3 cellular contexts compared by ENCODE assay signal in the genomic region with DNA sequence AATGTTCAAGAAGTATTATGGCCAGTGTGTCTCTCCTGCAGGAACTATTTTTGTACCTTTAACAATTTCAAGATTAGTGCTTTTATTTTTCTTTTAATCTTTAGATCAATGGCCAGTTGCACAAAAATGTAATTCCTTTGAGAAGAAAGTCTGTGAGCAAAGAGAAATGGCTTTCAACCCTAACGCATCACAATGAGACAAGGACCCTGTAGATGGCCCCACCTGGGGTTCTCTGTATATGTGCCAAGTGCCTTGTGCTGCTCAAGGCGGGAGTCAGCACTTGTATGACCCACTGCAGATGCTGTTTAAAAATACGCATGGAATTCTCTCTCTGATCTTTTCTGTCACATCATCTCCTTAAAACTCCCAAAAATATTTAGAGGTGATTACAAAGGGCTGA.
A peak's percentile ranks its signal among the peaks of the same experiment; 100 is the strongest.
TF ChIP-seq lines count a peak whose summit lies in the region.

No MANE protein-coding gene starts in this region.

TF ChIP-seq in GM23338, 12 proteins besides CTCF, POLR2A, EP300 and RAD21 (continues in another document):
- TF ChIP-seq, protein P1, sequence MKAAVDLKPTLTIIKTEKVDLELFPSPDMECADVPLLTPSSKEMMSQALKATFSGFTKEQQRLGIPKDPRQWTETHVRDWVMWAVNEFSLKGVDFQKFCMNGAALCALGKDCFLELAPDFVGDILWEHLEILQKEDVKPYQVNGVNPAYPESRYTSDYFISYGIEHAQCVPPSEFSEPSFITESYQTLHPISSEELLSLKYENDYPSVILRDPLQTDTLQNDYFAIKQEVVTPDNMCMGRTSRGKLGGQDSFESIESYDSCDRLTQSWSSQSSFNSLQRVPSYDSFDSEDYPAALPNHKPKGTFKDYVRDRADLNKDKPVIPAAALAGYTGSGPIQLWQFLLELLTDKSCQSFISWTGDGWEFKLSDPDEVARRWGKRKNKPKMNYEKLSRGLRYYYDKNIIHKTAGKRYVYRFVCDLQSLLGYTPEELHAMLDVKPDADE (IDR thresholded peaks at IDR 0.05), result no peak
- no peak for TF ChIP-seq POLR2AphosphoS5 (IDR thresholded peaks at IDR 0.05; ENCODE audit: low read depth)
- peak; percentile 61; the same call in 1 of the 2 replicates for TF ChIP-seq NANOG (IDR thresholded peaks at IDR 0.05; ENCODE audit: borderline replicate concordance)

TF ChIP-seq in H1, 55 proteins besides CTCF, POLR2A, EP300 and RAD21:
- TF ChIP-seq NANOG (IDR thresholded peaks at IDR 0.05; ENCODE audit: insufficient read depth, low read depth, low read length, poor library complexity, severe bottlenecking) (peak; percentile 89), HDAC6 (IDR thresholded peaks at IDR 0.05; ENCODE audit: low read depth, low read length) (no peak)
- TF ChIP-seq, protein P2, sequence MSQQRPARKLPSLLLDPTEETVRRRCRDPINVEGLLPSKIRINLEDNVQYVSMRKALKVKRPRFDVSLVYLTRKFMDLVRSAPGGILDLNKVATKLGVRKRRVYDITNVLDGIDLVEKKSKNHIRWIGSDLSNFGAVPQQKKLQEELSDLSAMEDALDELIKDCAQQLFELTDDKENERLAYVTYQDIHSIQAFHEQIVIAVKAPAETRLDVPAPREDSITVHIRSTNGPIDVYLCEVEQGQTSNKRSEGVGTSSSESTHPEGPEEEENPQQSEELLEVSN (IDR thresholded peaks at IDR 0.05), result 0 out of 2 replicates have a peak, but pooled peaks have one; percentile 12
- TF ChIP-seq, protein P3, sequence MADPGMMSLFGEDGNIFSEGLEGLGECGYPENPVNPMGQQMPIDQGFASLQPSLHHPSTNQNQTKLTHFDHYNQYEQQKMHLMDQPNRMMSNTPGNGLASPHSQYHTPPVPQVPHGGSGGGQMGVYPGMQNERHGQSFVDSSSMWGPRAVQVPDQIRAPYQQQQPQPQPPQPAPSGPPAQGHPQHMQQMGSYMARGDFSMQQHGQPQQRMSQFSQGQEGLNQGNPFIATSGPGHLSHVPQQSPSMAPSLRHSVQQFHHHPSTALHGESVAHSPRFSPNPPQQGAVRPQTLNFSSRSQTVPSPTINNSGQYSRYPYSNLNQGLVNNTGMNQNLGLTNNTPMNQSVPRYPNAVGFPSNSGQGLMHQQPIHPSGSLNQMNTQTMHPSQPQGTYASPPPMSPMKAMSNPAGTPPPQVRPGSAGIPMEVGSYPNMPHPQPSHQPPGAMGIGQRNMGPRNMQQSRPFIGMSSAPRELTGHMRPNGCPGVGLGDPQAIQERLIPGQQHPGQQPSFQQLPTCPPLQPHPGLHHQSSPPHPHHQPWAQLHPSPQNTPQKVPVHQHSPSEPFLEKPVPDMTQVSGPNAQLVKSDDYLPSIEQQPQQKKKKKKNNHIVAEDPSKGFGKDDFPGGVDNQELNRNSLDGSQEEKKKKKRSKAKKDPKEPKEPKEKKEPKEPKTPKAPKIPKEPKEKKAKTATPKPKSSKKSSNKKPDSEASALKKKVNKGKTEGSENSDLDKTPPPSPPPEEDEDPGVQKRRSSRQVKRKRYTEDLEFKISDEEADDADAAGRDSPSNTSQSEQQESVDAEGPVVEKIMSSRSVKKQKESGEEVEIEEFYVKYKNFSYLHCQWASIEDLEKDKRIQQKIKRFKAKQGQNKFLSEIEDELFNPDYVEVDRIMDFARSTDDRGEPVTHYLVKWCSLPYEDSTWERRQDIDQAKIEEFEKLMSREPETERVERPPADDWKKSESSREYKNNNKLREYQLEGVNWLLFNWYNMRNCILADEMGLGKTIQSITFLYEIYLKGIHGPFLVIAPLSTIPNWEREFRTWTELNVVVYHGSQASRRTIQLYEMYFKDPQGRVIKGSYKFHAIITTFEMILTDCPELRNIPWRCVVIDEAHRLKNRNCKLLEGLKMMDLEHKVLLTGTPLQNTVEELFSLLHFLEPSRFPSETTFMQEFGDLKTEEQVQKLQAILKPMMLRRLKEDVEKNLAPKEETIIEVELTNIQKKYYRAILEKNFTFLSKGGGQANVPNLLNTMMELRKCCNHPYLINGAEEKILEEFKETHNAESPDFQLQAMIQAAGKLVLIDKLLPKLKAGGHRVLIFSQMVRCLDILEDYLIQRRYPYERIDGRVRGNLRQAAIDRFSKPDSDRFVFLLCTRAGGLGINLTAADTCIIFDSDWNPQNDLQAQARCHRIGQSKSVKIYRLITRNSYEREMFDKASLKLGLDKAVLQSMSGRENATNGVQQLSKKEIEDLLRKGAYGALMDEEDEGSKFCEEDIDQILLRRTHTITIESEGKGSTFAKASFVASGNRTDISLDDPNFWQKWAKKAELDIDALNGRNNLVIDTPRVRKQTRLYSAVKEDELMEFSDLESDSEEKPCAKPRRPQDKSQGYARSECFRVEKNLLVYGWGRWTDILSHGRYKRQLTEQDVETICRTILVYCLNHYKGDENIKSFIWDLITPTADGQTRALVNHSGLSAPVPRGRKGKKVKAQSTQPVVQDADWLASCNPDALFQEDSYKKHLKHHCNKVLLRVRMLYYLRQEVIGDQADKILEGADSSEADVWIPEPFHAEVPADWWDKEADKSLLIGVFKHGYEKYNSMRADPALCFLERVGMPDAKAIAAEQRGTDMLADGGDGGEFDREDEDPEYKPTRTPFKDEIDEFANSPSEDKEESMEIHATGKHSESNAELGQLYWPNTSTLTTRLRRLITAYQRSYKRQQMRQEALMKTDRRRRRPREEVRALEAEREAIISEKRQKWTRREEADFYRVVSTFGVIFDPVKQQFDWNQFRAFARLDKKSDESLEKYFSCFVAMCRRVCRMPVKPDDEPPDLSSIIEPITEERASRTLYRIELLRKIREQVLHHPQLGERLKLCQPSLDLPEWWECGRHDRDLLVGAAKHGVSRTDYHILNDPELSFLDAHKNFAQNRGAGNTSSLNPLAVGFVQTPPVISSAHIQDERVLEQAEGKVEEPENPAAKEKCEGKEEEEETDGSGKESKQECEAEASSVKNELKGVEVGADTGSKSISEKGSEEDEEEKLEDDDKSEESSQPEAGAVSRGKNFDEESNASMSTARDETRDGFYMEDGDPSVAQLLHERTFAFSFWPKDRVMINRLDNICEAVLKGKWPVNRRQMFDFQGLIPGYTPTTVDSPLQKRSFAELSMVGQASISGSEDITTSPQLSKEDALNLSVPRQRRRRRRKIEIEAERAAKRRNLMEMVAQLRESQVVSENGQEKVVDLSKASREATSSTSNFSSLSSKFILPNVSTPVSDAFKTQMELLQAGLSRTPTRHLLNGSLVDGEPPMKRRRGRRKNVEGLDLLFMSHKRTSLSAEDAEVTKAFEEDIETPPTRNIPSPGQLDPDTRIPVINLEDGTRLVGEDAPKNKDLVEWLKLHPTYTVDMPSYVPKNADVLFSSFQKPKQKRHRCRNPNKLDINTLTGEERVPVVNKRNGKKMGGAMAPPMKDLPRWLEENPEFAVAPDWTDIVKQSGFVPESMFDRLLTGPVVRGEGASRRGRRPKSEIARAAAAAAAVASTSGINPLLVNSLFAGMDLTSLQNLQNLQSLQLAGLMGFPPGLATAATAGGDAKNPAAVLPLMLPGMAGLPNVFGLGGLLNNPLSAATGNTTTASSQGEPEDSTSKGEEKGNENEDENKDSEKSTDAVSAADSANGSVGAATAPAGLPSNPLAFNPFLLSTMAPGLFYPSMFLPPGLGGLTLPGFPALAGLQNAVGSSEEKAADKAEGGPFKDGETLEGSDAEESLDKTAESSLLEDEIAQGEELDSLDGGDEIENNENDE (IDR thresholded peaks at IDR 0.05; ENCODE audit: insufficient replicate concordance, low read length), result no peak

TF ChIP-seq in HepG2, 621 proteins besides CTCF, POLR2A, EP300 and RAD21 (continues in another document):
- no peak for TF ChIP-seq MTF2 (CRISPR knock-in tag; IDR thresholded peaks at IDR 0.05; ENCODE audit: borderline replicate concordance)
- TF ChIP-seq, protein P4, sequence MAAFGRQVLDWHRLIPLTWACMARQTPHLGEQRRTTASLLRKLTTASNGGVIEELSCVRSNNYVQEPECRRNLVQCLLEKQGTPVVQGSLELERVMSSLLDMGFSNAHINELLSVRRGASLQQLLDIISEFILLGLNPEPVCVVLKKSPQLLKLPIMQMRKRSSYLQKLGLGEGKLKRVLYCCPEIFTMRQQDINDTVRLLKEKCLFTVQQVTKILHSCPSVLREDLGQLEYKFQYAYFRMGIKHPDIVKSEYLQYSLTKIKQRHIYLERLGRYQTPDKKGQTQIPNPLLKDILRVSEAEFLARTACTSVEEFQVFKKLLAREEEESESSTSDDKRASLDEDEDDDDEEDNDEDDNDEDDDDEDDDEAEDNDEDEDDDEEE (CRISPR knock-in tag; IDR thresholded peaks at IDR 0.05), result no peak
- TF ChIP-seq, protein P5, sequence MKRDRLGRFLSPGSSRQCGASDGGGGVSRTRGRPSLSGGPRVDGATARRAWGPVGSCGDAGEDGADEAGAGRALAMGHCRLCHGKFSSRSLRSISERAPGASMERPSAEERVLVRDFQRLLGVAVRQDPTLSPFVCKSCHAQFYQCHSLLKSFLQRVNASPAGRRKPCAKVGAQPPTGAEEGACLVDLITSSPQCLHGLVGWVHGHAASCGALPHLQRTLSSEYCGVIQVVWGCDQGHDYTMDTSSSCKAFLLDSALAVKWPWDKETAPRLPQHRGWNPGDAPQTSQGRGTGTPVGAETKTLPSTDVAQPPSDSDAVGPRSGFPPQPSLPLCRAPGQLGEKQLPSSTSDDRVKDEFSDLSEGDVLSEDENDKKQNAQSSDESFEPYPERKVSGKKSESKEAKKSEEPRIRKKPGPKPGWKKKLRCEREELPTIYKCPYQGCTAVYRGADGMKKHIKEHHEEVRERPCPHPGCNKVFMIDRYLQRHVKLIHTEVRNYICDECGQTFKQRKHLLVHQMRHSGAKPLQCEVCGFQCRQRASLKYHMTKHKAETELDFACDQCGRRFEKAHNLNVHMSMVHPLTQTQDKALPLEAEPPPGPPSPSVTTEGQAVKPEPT (CRISPR knock-in tag; IDR thresholded peaks at IDR 0.05; ENCODE audit: low read depth), result no peak
- TF ChIP-seq, protein P6, sequence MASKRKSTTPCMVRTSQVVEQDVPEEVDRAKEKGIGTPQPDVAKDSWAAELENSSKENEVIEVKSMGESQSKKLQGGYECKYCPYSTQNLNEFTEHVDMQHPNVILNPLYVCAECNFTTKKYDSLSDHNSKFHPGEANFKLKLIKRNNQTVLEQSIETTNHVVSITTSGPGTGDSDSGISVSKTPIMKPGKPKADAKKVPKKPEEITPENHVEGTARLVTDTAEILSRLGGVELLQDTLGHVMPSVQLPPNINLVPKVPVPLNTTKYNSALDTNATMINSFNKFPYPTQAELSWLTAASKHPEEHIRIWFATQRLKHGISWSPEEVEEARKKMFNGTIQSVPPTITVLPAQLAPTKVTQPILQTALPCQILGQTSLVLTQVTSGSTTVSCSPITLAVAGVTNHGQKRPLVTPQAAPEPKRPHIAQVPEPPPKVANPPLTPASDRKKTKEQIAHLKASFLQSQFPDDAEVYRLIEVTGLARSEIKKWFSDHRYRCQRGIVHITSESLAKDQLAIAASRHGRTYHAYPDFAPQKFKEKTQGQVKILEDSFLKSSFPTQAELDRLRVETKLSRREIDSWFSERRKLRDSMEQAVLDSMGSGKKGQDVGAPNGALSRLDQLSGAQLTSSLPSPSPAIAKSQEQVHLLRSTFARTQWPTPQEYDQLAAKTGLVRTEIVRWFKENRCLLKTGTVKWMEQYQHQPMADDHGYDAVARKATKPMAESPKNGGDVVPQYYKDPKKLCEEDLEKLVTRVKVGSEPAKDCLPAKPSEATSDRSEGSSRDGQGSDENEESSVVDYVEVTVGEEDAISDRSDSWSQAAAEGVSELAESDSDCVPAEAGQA (IDR thresholded peaks at IDR 0.05; ENCODE audit: low read depth), result no peak
- TF ChIP-seq, protein P6 (CRISPR knock-in tag; IDR thresholded peaks at IDR 0.05; ENCODE audit: borderline replicate concordance), result no peak
- TF ChIP-seq, protein P7, sequence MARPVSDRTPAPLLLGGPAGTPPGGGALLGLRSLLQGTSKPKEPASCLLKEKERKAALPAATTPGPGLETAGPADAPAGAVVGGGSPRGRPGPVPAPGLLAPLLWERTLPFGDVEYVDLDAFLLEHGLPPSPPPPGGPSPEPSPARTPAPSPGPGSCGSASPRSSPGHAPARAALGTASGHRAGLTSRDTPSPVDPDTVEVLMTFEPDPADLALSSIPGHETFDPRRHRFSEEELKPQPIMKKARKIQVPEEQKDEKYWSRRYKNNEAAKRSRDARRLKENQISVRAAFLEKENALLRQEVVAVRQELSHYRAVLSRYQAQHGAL (CRISPR knock-in tag; IDR thresholded peaks at IDR 0.05; ENCODE audit: not compliant biosample characterization), result no peak
- TF ChIP-seq MXD4 (CRISPR knock-in tag; IDR thresholded peaks at IDR 0.05), result no peak
- no peak for TF ChIP-seq SAP130 (CRISPR knock-in tag; IDR thresholded peaks at IDR 0.05; ENCODE audit: low read depth)
- TF ChIP-seq ONECUT2 (CRISPR knock-in tag; IDR thresholded peaks at IDR 0.05), result no peak
- TF ChIP-seq NFRKB (IDR thresholded peaks at IDR 0.05), result no peak
- no peak for TF ChIP-seq ZNF33B (CRISPR knock-in tag; IDR thresholded peaks at IDR 0.05)
- no peak for TF ChIP-seq NFE2L2 (IDR thresholded peaks at IDR 0.05; ENCODE audit: low read length)
- TF ChIP-seq CBX5 (CRISPR knock-in tag; IDR thresholded peaks at IDR 0.05; ENCODE audit: borderline replicate concordance), result no peak
- TF ChIP-seq, protein P8, sequence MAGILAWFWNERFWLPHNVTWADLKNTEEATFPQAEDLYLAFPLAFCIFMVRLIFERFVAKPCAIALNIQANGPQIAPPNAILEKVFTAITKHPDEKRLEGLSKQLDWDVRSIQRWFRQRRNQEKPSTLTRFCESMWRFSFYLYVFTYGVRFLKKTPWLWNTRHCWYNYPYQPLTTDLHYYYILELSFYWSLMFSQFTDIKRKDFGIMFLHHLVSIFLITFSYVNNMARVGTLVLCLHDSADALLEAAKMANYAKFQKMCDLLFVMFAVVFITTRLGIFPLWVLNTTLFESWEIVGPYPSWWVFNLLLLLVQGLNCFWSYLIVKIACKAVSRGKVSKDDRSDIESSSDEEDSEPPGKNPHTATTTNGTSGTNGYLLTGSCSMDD (CRISPR knock-in tag; IDR thresholded peaks at IDR 0.05), result no peak
- TF ChIP-seq, protein P9, sequence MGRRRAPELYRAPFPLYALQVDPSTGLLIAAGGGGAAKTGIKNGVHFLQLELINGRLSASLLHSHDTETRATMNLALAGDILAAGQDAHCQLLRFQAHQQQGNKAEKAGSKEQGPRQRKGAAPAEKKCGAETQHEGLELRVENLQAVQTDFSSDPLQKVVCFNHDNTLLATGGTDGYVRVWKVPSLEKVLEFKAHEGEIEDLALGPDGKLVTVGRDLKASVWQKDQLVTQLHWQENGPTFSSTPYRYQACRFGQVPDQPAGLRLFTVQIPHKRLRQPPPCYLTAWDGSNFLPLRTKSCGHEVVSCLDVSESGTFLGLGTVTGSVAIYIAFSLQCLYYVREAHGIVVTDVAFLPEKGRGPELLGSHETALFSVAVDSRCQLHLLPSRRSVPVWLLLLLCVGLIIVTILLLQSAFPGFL (CRISPR knock-in tag; IDR thresholded peaks at IDR 0.05), result no peak
